In the genomic region with DNA sequence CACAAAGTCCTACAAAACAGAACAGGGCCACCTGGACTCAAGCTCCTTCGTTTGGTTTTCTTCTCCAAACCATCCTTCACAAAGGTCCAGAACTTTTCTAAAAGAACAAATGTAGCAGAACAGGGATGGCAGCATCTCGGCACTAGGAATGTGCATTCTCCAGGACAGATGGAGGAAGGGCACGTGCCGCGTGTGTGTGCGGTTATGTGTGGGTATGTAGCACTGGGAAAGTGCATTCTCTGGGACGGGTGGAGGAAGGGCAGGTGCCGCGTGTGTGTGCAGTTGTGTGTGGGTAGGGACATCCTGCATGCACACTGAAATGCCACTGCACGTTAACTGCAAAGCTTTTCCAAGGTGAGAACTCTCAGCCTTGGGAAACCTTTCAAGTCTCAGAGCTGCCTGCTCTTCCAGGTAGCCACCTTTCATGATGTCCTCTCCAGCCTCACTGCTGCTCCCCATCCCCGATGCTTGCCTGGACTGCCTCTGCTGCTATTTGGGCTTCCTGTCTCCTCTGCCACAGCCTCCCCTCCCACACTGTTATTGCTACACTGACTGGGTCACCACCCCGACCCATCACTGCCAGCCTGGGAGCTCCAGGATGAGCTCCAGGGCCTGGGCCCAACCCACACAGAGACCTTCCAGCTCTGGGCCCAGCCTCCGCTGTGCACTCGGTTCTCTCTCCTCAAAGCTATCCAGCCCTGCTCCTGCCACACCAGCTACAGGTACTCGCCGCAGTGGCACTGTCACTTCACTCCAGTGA, we compare ENCODE assay signal across 14 cellular contexts. TPM values are rescaled to one million over a fixed set of nuclear protein-coding genes. Genes with fewer than 3 reads are reported as not detected.
DNase-seq lines count a peak whose midpoint lies in the region; ATAC-seq and TF ChIP-seq lines count a peak whose summit lies in the region.
"Had no signal": no experiment of that assay in that cellular context is flagged by ENCODE, and none has a peak within 500 bp of the region (broad histone marks: within the 10 kb centered on the region; RNA-seq: fewer than 3 reads in every experiment).

No MANE protein-coding gene starts in this region.

- H3K4me2 ChIP-seq in HCT116 (ENCODE audit: low read length) = 0 out of 2 replicates have a peak overlapping the region, but pooled peaks have one; percentile 0

- peak overlapping the region; percentile 32 for H3K4me3 Mint-ChIP-seq in CD8-positive, alpha-beta T cell
- H3K4me3 Mint-ChIP-seq in nephron = no peak overlapping the region
- H3K4me3 Mint-ChIP-seq: activated T-cell treated with anti-CD3 and anti-CD28 coated beads, Interleukin-2, amount 50 U/mL, for 4 hours had no signal

- ATAC-seq in CD8-positive, alpha-beta T cell = peak; percentile 10
- ATAC-seq in HCT116 = peak; percentile 3; the same call in 1 of the 2 replicates
- no peak for ATAC-seq in HG03457 (IDR thresholded peaks at IDR 0.05; ENCODE audit: unreplicated experiment)
- no peak for ATAC-seq in HG02852 (IDR thresholded peaks at IDR 0.05; ENCODE audit: unreplicated experiment)
- ATAC-seq: GM12878 had no signal

- no peak overlapping the region for H2AFZ ChIP-seq in HCT116 (ENCODE audit: low read depth, low read length, poor library complexity, severe bottlenecking)

- H3K4me1 ChIP-seq in CD8-positive, alpha-beta T cell (ENCODE audit: insufficient read depth, low read length) = peaks cover 36% of the 10 kb centered on the region
- peaks cover 13 to 100% of the 10 kb centered on the region in 2 experiments for H3K4me1 ChIP-seq in HCT116 (ENCODE audit: control insufficient read depth in 1 of 2, insufficient read depth in 2 of 2, low read length in 2 of 2)

- no peaks in the 10 kb centered on the region for H3K9me3 ChIP-seq in CD8-positive, alpha-beta T cell (ENCODE audit: low read length)
- no peaks in the 10 kb centered on the region for H3K9me3 ChIP-seq in HCT116 (ENCODE audit: control insufficient read depth in 1 of 2, insufficient read depth in 1 of 2, low read depth in 1 of 2, low read length in 2 of 2)
- H3K9me3 ChIP-seq: stomach had no signal

- no peaks in the 10 kb centered on the region for H3K27me3 ChIP-seq in CD8-positive, alpha-beta T cell (ENCODE audit: insufficient read depth, low read length)
- H3K27me3 ChIP-seq in HCT116 (ENCODE audit: insufficient read depth, low read length) = no peaks in the 10 kb centered on the region
- H3K27me3 ChIP-seq: stomach had no signal

- BruUV-seq in HCT116 (replicated peaks; lab: Mats Ljungman, UMichigan) = no TSS peak

- H3K79me2 ChIP-seq in HCT116 (ENCODE audit: insufficient read depth, low read length) = peaks cover 99% of the 10 kb centered on the region

- peak overlapping the region; percentile 88 for H3K27ac Mint-ChIP-seq in CD8-positive, alpha-beta T cell
- peak overlapping the region in 2 of 3 experiments; percentile 68 to 73 for H3K27ac Mint-ChIP-seq in nephron

- CTCF ChIA-PET in CD8-positive, alpha-beta T cell (lab: Charles Lee) = interaction anchor here (0.9 to 3.4 kb wide), 4 partner anchors 18 to 201 kb away, joined by 3 to 16 read pairs (median 6); no protein-coding TSS in a partner anchor
- CTCF ChIA-PET in HCT116 (lab: Charles Lee) = interaction anchor here (0.9 to 1.5 kb wide), 3 partner anchors 10 to 557 kb away, joined by 3 read pairs; no protein-coding TSS in a partner anchor

- intact Hi-C loops in CD8-positive, alpha-beta T cell (cut with DNase I, micrococcal nuclease) = loop anchor here (5.0 to 10.0 kb wide), 2 partner anchors 36 to 363 kb away; no protein-coding TSS in a partner anchor
- intact Hi-C loops in HCT116 (cut with micrococcal nuclease) = no loop called here

- no peaks in the 10 kb centered on the region for H3K27me3 Mint-ChIP-seq in CD8-positive, alpha-beta T cell (ENCODE audit: low read depth)
- H3K27me3 Mint-ChIP-seq in nephron (ENCODE audit: low read depth) = no peaks in the 10 kb centered on the region

- peaks cover 81% of the 10 kb centered on the region for H3K36me3 ChIP-seq in CD8-positive, alpha-beta T cell (ENCODE audit: insufficient read depth, low read length)
- H3K36me3 ChIP-seq in HCT116 (ENCODE audit: control insufficient read depth in 1 of 2, insufficient read depth in 2 of 2, low read length in 2 of 2) = peaks cover 70 to 99% of the 10 kb centered on the region in 2 experiments

- H3K9me3 Mint-ChIP-seq in CD8-positive, alpha-beta T cell = no peaks in the 10 kb centered on the region
- no peaks in the 10 kb centered on the region for H3K9me3 Mint-ChIP-seq in nephron
- H3K9me3 Mint-ChIP-seq: activated T-cell treated with anti-CD3 and anti-CD28 coated beads, Interleukin-2, amount 50 U/mL, for 4 hours had no signal

- no peak for TF ChIP-seq RAD21 in HCT116 (IDR thresholded peaks at IDR 0.05; ENCODE audit: low read depth)

- H3K4me1 Mint-ChIP-seq in CD8-positive, alpha-beta T cell (ENCODE audit: low read depth) = peaks cover 50% of the 10 kb centered on the region
- H3K4me1 Mint-ChIP-seq in nephron = peaks cover 65% of the 10 kb centered on the region

- TF ChIP-seq POLR2A in HCT116 (IDR thresholded peaks at IDR 0.05; ENCODE audit: borderline replicate concordance, extremely low read depth, insufficient read depth, insufficient read length) = no peak

- peaks cover 34% of the 10 kb centered on the region; the same call in 1 of the 2 replicates for H4K20me1 ChIP-seq in HCT116 (ENCODE audit: insufficient read depth)

- H3K9ac ChIP-seq in HCT116 (ENCODE audit: low read length) = peak overlapping the region; percentile 29; the same call in 1 of the 2 replicates

- TF ChIP-seq CTCF in CD8-positive, alpha-beta T cell (IDR thresholded peaks at IDR 0.05) = no peak
- TF ChIP-seq CTCF in HCT116 (IDR thresholded peaks at IDR 0.05 in 2 of 3, conservative IDR thresholded peaks at IDR 0.05 in 1 of 3; ENCODE audit: borderline replicate concordance in 1 of 3, insufficient read depth in 1 of 3, low read depth in 2 of 3, low read length in 2 of 3) = no peak
- no peak for TF ChIP-seq CTCF in nephron (IDR thresholded peaks at IDR 0.05; ENCODE audit: unreplicated experiment in 3 of 3)

- H3K4me3 ChIP-seq in CD8-positive, alpha-beta T cell (ENCODE audit: low read depth, low read length) = no peak overlapping the region
- H3K4me3 ChIP-seq in HCT116 (replicated peaks in 1 of 2; ENCODE audit: low read depth in 1 of 2, low read length in 2 of 2) = no peak overlapping the region
- H3K4me3 ChIP-seq: GM12878, stomach had no signal

- RAD21 ChIA-PET in HCT116 (lab: Charles Lee; ENCODE audit: low non-redundant PET in 1 of 2, low total read pairs in 2 of 2, uncharacterized antibody in 2 of 2, unreplicated experiment in 2 of 2) = no interaction called here

- POLR2A ChIA-PET in CD8-positive, alpha-beta T cell (lab: Charles Lee) = interaction anchor here (0.7 to 1.5 kb wide), 3 partner anchors 43 to 98 kb away, joined by 3 to 6 read pairs (median 4); no protein-coding TSS in a partner anchor
- POLR2A ChIA-PET in HCT116 (lab: Charles Lee) = no interaction called here

- H3K27ac ChIP-seq in CD8-positive, alpha-beta T cell (ENCODE audit: low read depth, low read length) = no peak overlapping the region
- H3K27ac ChIP-seq in HCT116 (ENCODE audit: low read depth, low read length) (peak overlapping the region; percentile 57), cingulate gyrus (ENCODE audit: low read depth, low read length) (peak overlapping the region; percentile 44)

- no peaks in the 10 kb centered on the region for H3K9me2 ChIP-seq in HCT116 (ENCODE audit: insufficient read depth)

- no peak for DNase-seq in CD8-positive, alpha-beta T cell
- no peak for DNase-seq in HCT116 (ENCODE audit: low read depth, low spot score)
- no peak for DNase-seq in NCI-H524 treated with DMSO at 0.1 percent for 48 hours (lab: John Stamatoyannopoulos, UW)
- DNase-seq in HuH-7.5 (ENCODE audit: low spot score) = no peak
- DNase-seq: activated T-cell treated with anti-CD3 and anti-CD28 coated beads, Interleukin-2, amount 50 U/mL, for 4 hours; DMS153; NCI-H2171 treated with DMSO at 0.1 percent for 48 hours; stimulated activated CD4-positive, alpha-beta T cell treated with anti-CD3 and anti-CD28 coated beads, Interleukin-2, amount 100 ng/mL, for 24 hours; stomach had no signal

- peaks cover 100% of the 10 kb centered on the region for H3K36me3 Mint-ChIP-seq in CD8-positive, alpha-beta T cell
- peaks cover 84% of the 10 kb centered on the region for H3K36me3 Mint-ChIP-seq in nephron (ENCODE audit: low read depth)

TF ChIP-seq in HCT116, 20 proteins besides CTCF, POLR2A, EP300 and RAD21:
- TF ChIP-seq POLR2AphosphoS5 (IDR thresholded peaks at IDR 0.05; ENCODE audit: low read depth, low read length) = peak; percentile 66; the same call in 1 of the 2 replicates
- TF ChIP-seq, protein P1, sequence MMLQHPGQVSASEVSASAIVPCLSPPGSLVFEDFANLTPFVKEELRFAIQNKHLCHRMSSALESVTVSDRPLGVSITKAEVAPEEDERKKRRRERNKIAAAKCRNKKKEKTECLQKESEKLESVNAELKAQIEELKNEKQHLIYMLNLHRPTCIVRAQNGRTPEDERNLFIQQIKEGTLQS (IDR thresholded peaks at IDR 0.05) = no peak
TF ChIP-seq in HCT116: peak in this region for 1.

RNA-seq across cellular contexts. Expression of a gene that starts 47.6 kb away (rescaled TPM):
- 100 to 1,000 TPM; 626 to 627 TPM for total RNA-seq in CD8-positive, alpha-beta T cell
- total RNA-seq in HCT116 (2021; ENCODE audit: unreplicated experiment) = 1,402 TPM
- polyA plus RNA-seq in HCT116 (2012) = 1,219 and 1,280 TPM in 2 replicates

Comparison
In these comparisons a context has a peak if more than half of its experiments do, and no peak if none do; other contexts are left out.
1. ATAC-seq: peak in CD8-positive, alpha-beta T cell (single experiment) and HCT116 (single experiment); none in HG03457 (single experiment) and HG02852 (single experiment).